Comparison of ENCODE assay signal across 1 cellular context in the genomic region with DNA sequence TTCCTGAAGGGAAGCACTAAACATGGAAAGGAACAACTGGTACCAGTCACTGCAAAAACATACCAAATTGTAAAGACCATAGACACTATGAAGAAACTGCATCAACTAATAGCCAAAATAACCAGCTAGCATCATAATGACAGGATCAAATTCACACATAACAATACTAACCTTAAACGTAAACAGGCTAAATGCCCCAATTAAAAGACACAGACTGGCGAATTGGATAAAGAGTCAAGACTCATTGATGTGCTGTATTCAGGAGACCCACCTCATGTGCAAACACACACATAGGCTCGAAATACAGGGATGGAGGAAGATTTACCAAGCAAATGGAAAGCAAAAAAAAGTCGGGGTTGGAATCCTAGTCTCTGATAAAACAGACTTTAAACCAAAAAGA. TPM values are rescaled to one million over a fixed set of nuclear protein-coding genes. Genes with fewer than 3 reads are reported as not detected.
"Had no signal": no experiment of that assay in that cellular context is flagged by ENCODE, and none has a peak within 500 bp of the region (broad histone marks: within the 10 kb centered on the region; RNA-seq: fewer than 3 reads in every experiment).

No MANE protein-coding gene starts in this region.

RNA-seq across cellular contexts. Expression of gene ATP7B, which starts 26.3 kb away (rescaled TPM):
- polyA plus RNA-seq: IgD-negative memory B cell had no signal
